In the genomic region with DNA sequence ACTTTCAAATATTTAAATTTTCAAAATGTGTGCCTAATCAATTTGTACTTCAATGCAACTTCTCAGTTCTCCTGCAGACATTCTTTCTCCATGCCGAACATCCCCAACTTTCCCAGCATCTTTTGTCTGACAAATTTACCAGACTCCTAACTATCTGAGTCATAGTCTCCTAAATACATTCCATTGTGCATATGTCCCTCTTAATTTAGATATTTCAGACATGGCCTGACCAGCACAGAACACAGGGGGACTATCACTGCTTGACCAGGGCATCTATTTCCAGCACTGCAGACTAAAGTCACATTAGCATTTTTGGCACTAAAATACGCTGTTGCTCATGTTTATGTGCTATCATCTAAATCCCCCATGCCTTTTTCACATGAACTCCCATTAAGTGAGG, we compare ENCODE assay signal across 2 cellular contexts.
TF ChIP-seq lines count a peak whose summit lies in the region.

No MANE protein-coding gene starts in this region.

TF ChIP-seq in liver, 16 proteins besides CTCF, POLR2A, EP300 and RAD21 (continued from another document):
- TF ChIP-seq, protein P1, sequence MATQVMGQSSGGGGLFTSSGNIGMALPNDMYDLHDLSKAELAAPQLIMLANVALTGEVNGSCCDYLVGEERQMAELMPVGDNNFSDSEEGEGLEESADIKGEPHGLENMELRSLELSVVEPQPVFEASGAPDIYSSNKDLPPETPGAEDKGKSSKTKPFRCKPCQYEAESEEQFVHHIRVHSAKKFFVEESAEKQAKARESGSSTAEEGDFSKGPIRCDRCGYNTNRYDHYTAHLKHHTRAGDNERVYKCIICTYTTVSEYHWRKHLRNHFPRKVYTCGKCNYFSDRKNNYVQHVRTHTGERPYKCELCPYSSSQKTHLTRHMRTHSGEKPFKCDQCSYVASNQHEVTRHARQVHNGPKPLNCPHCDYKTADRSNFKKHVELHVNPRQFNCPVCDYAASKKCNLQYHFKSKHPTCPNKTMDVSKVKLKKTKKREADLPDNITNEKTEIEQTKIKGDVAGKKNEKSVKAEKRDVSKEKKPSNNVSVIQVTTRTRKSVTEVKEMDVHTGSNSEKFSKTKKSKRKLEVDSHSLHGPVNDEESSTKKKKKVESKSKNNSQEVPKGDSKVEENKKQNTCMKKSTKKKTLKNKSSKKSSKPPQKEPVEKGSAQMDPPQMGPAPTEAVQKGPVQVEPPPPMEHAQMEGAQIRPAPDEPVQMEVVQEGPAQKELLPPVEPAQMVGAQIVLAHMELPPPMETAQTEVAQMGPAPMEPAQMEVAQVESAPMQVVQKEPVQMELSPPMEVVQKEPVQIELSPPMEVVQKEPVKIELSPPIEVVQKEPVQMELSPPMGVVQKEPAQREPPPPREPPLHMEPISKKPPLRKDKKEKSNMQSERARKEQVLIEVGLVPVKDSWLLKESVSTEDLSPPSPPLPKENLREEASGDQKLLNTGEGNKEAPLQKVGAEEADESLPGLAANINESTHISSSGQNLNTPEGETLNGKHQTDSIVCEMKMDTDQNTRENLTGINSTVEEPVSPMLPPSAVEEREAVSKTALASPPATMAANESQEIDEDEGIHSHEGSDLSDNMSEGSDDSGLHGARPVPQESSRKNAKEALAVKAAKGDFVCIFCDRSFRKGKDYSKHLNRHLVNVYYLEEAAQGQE (IDR thresholded peaks at IDR 0.05) = no peak
TF ChIP-seq in liver: peak in this region for 3.

TF ChIP-seq in HepG2, 621 proteins besides CTCF, POLR2A, EP300 and RAD21 (continued from another document):
- TF ChIP-seq, protein P2, sequence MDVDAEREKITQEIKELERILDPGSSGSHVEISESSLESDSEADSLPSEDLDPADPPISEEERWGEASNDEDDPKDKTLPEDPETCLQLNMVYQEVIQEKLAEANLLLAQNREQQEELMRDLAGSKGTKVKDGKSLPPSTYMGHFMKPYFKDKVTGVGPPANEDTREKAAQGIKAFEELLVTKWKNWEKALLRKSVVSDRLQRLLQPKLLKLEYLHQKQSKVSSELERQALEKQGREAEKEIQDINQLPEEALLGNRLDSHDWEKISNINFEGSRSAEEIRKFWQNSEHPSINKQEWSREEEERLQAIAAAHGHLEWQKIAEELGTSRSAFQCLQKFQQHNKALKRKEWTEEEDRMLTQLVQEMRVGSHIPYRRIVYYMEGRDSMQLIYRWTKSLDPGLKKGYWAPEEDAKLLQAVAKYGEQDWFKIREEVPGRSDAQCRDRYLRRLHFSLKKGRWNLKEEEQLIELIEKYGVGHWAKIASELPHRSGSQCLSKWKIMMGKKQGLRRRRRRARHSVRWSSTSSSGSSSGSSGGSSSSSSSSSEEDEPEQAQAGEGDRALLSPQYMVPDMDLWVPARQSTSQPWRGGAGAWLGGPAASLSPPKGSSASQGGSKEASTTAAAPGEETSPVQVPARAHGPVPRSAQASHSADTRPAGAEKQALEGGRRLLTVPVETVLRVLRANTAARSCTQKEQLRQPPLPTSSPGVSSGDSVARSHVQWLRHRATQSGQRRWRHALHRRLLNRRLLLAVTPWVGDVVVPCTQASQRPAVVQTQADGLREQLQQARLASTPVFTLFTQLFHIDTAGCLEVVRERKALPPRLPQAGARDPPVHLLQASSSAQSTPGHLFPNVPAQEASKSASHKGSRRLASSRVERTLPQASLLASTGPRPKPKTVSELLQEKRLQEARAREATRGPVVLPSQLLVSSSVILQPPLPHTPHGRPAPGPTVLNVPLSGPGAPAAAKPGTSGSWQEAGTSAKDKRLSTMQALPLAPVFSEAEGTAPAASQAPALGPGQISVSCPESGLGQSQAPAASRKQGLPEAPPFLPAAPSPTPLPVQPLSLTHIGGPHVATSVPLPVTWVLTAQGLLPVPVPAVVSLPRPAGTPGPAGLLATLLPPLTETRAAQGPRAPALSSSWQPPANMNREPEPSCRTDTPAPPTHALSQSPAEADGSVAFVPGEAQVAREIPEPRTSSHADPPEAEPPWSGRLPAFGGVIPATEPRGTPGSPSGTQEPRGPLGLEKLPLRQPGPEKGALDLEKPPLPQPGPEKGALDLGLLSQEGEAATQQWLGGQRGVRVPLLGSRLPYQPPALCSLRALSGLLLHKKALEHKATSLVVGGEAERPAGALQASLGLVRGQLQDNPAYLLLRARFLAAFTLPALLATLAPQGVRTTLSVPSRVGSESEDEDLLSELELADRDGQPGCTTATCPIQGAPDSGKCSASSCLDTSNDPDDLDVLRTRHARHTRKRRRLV (CRISPR knock-in tag; IDR thresholded peaks at IDR 0.05) = no peak
- TF ChIP-seq, protein P3, sequence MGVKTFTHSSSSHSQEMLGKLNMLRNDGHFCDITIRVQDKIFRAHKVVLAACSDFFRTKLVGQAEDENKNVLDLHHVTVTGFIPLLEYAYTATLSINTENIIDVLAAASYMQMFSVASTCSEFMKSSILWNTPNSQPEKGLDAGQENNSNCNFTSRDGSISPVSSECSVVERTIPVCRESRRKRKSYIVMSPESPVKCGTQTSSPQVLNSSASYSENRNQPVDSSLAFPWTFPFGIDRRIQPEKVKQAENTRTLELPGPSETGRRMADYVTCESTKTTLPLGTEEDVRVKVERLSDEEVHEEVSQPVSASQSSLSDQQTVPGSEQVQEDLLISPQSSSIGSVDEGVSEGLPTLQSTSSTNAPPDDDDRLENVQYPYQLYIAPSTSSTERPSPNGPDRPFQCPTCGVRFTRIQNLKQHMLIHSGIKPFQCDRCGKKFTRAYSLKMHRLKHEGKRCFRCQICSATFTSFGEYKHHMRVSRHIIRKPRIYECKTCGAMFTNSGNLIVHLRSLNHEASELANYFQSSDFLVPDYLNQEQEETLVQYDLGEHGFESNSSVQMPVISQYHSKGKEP (CRISPR knock-in tag; IDR thresholded peaks at IDR 0.05) = no peak
- TF ChIP-seq FOXA1 (IDR thresholded peaks at IDR 0.05) (no peak), FOXA1 (CRISPR knock-in tag; IDR thresholded peaks at IDR 0.05) (no peak), ZNF570 (CRISPR knock-in tag; IDR thresholded peaks at IDR 0.05; ENCODE audit: borderline replicate concordance) (no peak)
- TF ChIP-seq, protein P4, sequence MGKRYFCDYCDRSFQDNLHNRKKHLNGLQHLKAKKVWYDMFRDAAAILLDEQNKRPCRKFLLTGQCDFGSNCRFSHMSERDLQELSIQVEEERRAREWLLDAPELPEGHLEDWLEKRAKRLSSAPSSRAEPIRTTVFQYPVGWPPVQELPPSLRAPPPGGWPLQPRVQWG (CRISPR knock-in tag; IDR thresholded peaks at IDR 0.05; ENCODE audit: borderline replicate concordance, low read depth) = no peak
